8 cellular contexts compared by ENCODE assay signal in genomic region chr2:227460079-227460485, GRCh38. TPM values are rescaled to one million over a fixed set of nuclear protein-coding genes. Genes with fewer than 3 reads are reported as not detected.
DNase-seq lines count a peak whose midpoint lies in the region; ATAC-seq and TF ChIP-seq lines count a peak whose summit lies in the region.

No MANE protein-coding gene starts in this region.

- H3K27ac Mint-ChIP-seq in stimulated activated naive CD8-positive, alpha-beta T cell treated with anti-CD3 and anti-CD28 coated beads, Interleukin-15, Interleukin-2, amounts not matched to agents 100 ng/mL and 50 ng/mL, for 24 hours = peak overlapping the region; percentile 94
- H3K27ac Mint-ChIP-seq in GM23338 = no peak overlapping the region

- no peaks in the 10 kb centered on the region for H3K79me2 ChIP-seq in GM23338 (replicated peaks; ENCODE audit: insufficient read depth)

- peaks cover 17% of the 10 kb centered on the region; the same call in 1 of the 2 replicates for H3K4me1 ChIP-seq in GM23338 (ENCODE audit: insufficient read depth)
- H3K4me1 ChIP-seq in stomach = peaks cover 0 to 29% (median 10%) of the 10 kb centered on the region in 4 donors

- no peak overlapping the region for H3K4me3 ChIP-seq in fibroblast of mammary gland (ENCODE audit: control insufficient read depth, low read depth, low read length)
- no peak overlapping the region for H3K4me3 ChIP-seq in GM23338
- no peak overlapping the region for H3K4me3 ChIP-seq in stomach

- ATAC-seq in HG03442 (IDR thresholded peaks at IDR 0.05; ENCODE audit: unreplicated experiment) (peak; percentile 39), GM23338 (no peak)

- no peaks in the 10 kb centered on the region for H4K20me1 ChIP-seq in GM23338 (replicated peaks; ENCODE audit: insufficient read depth)

- H3K36me3 ChIP-seq in GM23338 (ENCODE audit: insufficient read depth) (no peaks in the 10 kb centered on the region), stomach (no peaks in the 10 kb centered on the region)

- no peaks in the 10 kb centered on the region for H3K36me3 Mint-ChIP-seq in stimulated activated naive CD8-positive, alpha-beta T cell treated with anti-CD3 and anti-CD28 coated beads, Interleukin-15, Interleukin-2, amounts not matched to agents 100 ng/mL and 50 ng/mL, for 24 hours (ENCODE audit: low read depth)
- no peaks in the 10 kb centered on the region for H3K36me3 Mint-ChIP-seq in GM23338 (ENCODE audit: low read depth)

- H3K4me3 Mint-ChIP-seq in stimulated activated naive CD8-positive, alpha-beta T cell treated with anti-CD3 and anti-CD28 coated beads, Interleukin-15, Interleukin-2, amounts not matched to agents 100 ng/mL and 50 ng/mL, for 24 hours = peak overlapping the region; percentile 75
- H3K4me3 Mint-ChIP-seq in GM23338 = no peak overlapping the region

- no peak for TF ChIP-seq EP300 in stomach (IDR thresholded peaks at IDR 0.05)

- no peaks in the 10 kb centered on the region for H3K27me3 ChIP-seq in GM23338 (ENCODE audit: insufficient read depth)
- no peaks in the 10 kb centered on the region for H3K27me3 ChIP-seq in stomach

- H3K4me1 Mint-ChIP-seq in stimulated activated naive CD8-positive, alpha-beta T cell treated with anti-CD3 and anti-CD28 coated beads, Interleukin-15, Interleukin-2, amounts not matched to agents 100 ng/mL and 50 ng/mL, for 24 hours (ENCODE audit: low read depth) = peaks cover 93% of the 10 kb centered on the region
- H3K4me1 Mint-ChIP-seq in GM23338 = peaks cover 25% of the 10 kb centered on the region

- TF ChIP-seq POLR2A in stomach (IDR thresholded peaks at IDR 0.05) = no peak

- H2AFZ ChIP-seq in GM23338 = no peak overlapping the region

- H3K9me3 ChIP-seq in stomach = no peaks in the 10 kb centered on the region

- no peaks in the 10 kb centered on the region for H3K9me3 Mint-ChIP-seq in stimulated activated naive CD8-positive, alpha-beta T cell treated with anti-CD3 and anti-CD28 coated beads, Interleukin-15, Interleukin-2, amounts not matched to agents 100 ng/mL and 50 ng/mL, for 24 hours
- no peaks in the 10 kb centered on the region for H3K9me3 Mint-ChIP-seq in GM23338

- no peak overlapping the region for H3K4me2 ChIP-seq in GM23338

- H3K9me2 ChIP-seq in GM23338 (ENCODE audit: insufficient read depth) = no peaks in the 10 kb centered on the region

- 43 to 57% (median 49%) methylated on average over 8 of the region's 8 CpGs for WGBS in stomach, 5 donors

- intact Hi-C loops in stomach (cut with DNase I; ENCODE audit: low total_unique reads) = no loop called here

- H3K27me3 Mint-ChIP-seq in stimulated activated naive CD8-positive, alpha-beta T cell treated with anti-CD3 and anti-CD28 coated beads, Interleukin-15, Interleukin-2, amounts not matched to agents 100 ng/mL and 50 ng/mL, for 24 hours = no peaks in the 10 kb centered on the region
- no peaks in the 10 kb centered on the region for H3K27me3 Mint-ChIP-seq in GM23338 (ENCODE audit: insufficient read depth, low read depth, poor library complexity)

- H3F3A ChIP-seq in GM23338 (replicated peaks; ENCODE audit: low read depth) = no peaks in the 10 kb centered on the region

- TF ChIP-seq CTCF in GM10266 (IDR thresholded peaks at IDR 0.05; ENCODE audit: control insufficient read depth, insufficient read depth, low read depth, missing control alignments) = no peak
- no peak for TF ChIP-seq CTCF in fibroblast of mammary gland (conservative IDR thresholded peaks at IDR 0.05; ENCODE audit: control insufficient read depth, insufficient read depth, low read depth, low read length)
- TF ChIP-seq CTCF in GM23338 (conservative IDR thresholded peaks at IDR 0.05; ENCODE audit: low read depth in 2 of 2) = no peak
- no peak for TF ChIP-seq CTCF in stomach (IDR thresholded peaks at IDR 0.05)

- DNase-seq in GM10266 (ENCODE audit: extremely low spot score) (peak; percentile 47), fibroblast of mammary gland (ENCODE audit: low read depth) (peak; percentile 88), GM23338 (ENCODE audit: low spot score) (no peak), COR-L47 (lab: John Stamatoyannopoulos, UW) (no peak), stomach (no peak)
- peak; percentile 85 for DNase-seq in activated CD4-positive, alpha-beta T cell treated with anti-CD3 and anti-CD28 coated beads for 48 hours

- no peak overlapping the region for H3K27ac ChIP-seq in GM23338 (ENCODE audit: low read depth)
- no peak overlapping the region for H3K27ac ChIP-seq in stomach

TF ChIP-seq in GM23338, 12 proteins besides CTCF, POLR2A, EP300 and RAD21:
- TF ChIP-seq ZNF462 (CRISPR knock-in tag; IDR thresholded peaks at IDR 0.05) (no peak), CREB1 (CRISPR knock-in tag; IDR thresholded peaks at IDR 0.05; ENCODE audit: low read depth) (no peak), POLR2AphosphoS5 (IDR thresholded peaks at IDR 0.05; ENCODE audit: low read depth) (no peak)

RNA-seq across cellular contexts. Expression of gene AGFG1, which starts 11.9 kb away (rescaled TPM):
- 96.4 and 113 TPM in 2 replicates for total RNA-seq in GM23338 (2014; rRNA removed; shearing (Covaris generic))
- polyA plus RNA-seq in GM23338 (2016; fragmentation: Nextera tagmentation; extraction: Ambion mirVana) (13.8 and 14.5 TPM in 2 replicates), stomach (10 to 100 TPM; 17.8 to 37.0 (median 34.5) TPM)
- total RNA-seq in stomach = 100 to 1,000 TPM in 1 of 5 donors, 10 to 100 TPM in 4; 16.1 to 119 (median 38.1) TPM

Comparison
In these comparisons a context has a peak if more than half of its experiments do, and no peak if none do; other contexts are left out.
1. DNase-seq: peak in GM10266 (single experiment), activated CD4-positive, alpha-beta T cell treated with anti-CD3 and anti-CD28 coated beads for 48 hours (single experiment) and fibroblast of mammary gland (single experiment); none in GM23338 (single experiment), COR-L47 (single experiment) and stomach (single experiment).